ENCODE assay signal across 8 cellular contexts in the genomic region with DNA sequence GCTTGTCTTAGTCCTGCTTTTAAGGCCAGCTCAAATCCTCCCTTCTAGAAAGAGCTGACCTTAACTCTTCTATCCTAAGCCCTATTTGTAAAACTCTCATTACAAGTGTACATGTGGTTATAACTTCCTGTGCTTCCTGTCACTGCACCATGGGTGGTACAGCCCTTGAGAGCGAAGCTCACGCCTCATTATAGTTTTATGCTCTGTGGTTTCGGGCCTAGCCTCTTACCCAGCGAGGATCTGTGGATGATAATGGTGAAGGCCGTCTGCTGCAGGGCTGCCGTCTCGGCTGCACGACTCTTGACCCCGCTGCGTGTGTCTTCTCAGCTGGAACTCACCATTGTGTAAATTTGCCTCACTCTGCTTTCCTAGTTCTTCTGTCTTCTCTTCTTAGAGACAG.
DNase-seq lines count a peak whose midpoint lies in the region; ATAC-seq and TF ChIP-seq lines count a peak whose summit lies in the region.

No MANE protein-coding gene starts in this region.

- DNase-seq in DMS79 treated with DMSO at 0.1 percent for 48 hours (lab: John Stamatoyannopoulos, UW) (peak; percentile 67), Kasumi-1 (lab: John Stamatoyannopoulos, UW) (peak; percentile 89), HuH-7.5 (ENCODE audit: low spot score) (no peak), esophagus muscularis mucosa (ENCODE audit: extremely low spot score) (no peak), ACHN (no peak)
- peak; percentile 17 to 24 for DNase-seq in activated T-cell treated with anti-CD3 and anti-CD28 coated beads, Interleukin-2, amount 50 U/mL, for 72 hours

- WGBS in esophagus muscularis mucosa = 85% methylated on average over 10 of the region's 10 CpGs

- H3K27ac ChIP-seq in skeletal muscle tissue (ENCODE audit: low read depth, low read length) = peak overlapping the region; percentile 3
- H3K27ac ChIP-seq in esophagus muscularis mucosa (replicated peaks in 1 of 4) = no peak overlapping the region

- H3K9me3 ChIP-seq in skeletal muscle tissue (ENCODE audit: control insufficient read depth in 3 of 3, low read length in 3 of 3) = no peaks in the 10 kb centered on the region
- no peaks in the 10 kb centered on the region for H3K9me3 ChIP-seq in esophagus muscularis mucosa

- no peak for TF ChIP-seq EP300 in esophagus muscularis mucosa (IDR thresholded peaks at IDR 0.05)

- no peaks in the 10 kb centered on the region for H3K27me3 ChIP-seq in skeletal muscle tissue (ENCODE audit: control insufficient read depth in 3 of 3, insufficient read depth in 3 of 3, low read length in 3 of 3)
- no peaks in the 10 kb centered on the region for H3K27me3 ChIP-seq in esophagus muscularis mucosa

- TF ChIP-seq POLR2A in esophagus muscularis mucosa (IDR thresholded peaks at IDR 0.05; ENCODE audit: low read depth) = no peak

- peaks cover 0 to 7% (median 5%) of the 10 kb centered on the region in 3 donors for H3K4me1 ChIP-seq in skeletal muscle tissue (ENCODE audit: control insufficient read depth in 3 of 3, insufficient read depth in 3 of 3, low read length in 3 of 3)
- no peaks in the 10 kb centered on the region for H3K4me1 ChIP-seq in esophagus muscularis mucosa

- in situ Hi-C loops in ACHN (cut with HindIII; ENCODE audit: low pct_ligation_motif_present, low pct_unique_long_range_greater_than_20kb, low sequenced_read_pairs) = no loop called here

- H3K4me3 ChIP-seq in skeletal muscle tissue (ENCODE audit: low read length in 3 of 3) (no peak overlapping the region), esophagus muscularis mucosa (no peak overlapping the region)

- TF ChIP-seq CTCF in esophagus muscularis mucosa (IDR thresholded peaks at IDR 0.05) = no peak

- peaks cover 4 to 18% of the 10 kb centered on the region in 2 donors for H3K36me3 Mint-ChIP-seq in activated T-cell treated with anti-CD3 and anti-CD28 coated beads, Interleukin-2, amount 50 U/mL, for 72 hours (ENCODE audit: insufficient read depth in 2 of 2)

- intact Hi-C loops in esophagus muscularis mucosa (cut with DNase I) = loop anchor here (10.0 kb wide), 1 partner anchor 199 kb away; no protein-coding TSS in a partner anchor

- peaks cover 30% of the 10 kb centered on the region for H3K4me1 Mint-ChIP-seq in activated T-cell treated with anti-CD3 and anti-CD28 coated beads, Interleukin-2, amount 50 U/mL, for 72 hours (ENCODE audit: low read depth)

- peak overlapping the region; percentile 80 for H3K27ac Mint-ChIP-seq in activated T-cell treated with anti-CD3 and anti-CD28 coated beads, Interleukin-2, amount 50 U/mL, for 72 hours

- no peaks in the 10 kb centered on the region for H3K27me3 Mint-ChIP-seq in activated T-cell treated with anti-CD3 and anti-CD28 coated beads, Interleukin-2, amount 50 U/mL, for 72 hours (ENCODE audit: low read depth)

- peak overlapping the region; percentile 37 to 63 for H3K4me3 Mint-ChIP-seq in activated T-cell treated with anti-CD3 and anti-CD28 coated beads, Interleukin-2, amount 50 U/mL, for 72 hours

- H3K9me3 Mint-ChIP-seq in activated T-cell treated with anti-CD3 and anti-CD28 coated beads, Interleukin-2, amount 50 U/mL, for 72 hours = no peaks in the 10 kb centered on the region

- ATAC-seq in GM21515 (IDR thresholded peaks at IDR 0.05; ENCODE audit: unreplicated experiment) = peak; percentile 87
- peak; percentile 73 to 94 for ATAC-seq in activated T-cell treated with anti-CD3 and anti-CD28 coated beads, Interleukin-2, amount 50 U/mL, for 72 hours (replicated peaks in 1 of 2)

- H3K9ac ChIP-seq in skeletal muscle tissue (ENCODE audit: low read depth in 1 of 3, low read length in 3 of 3) = no peak overlapping the region

- H3K36me3 ChIP-seq in skeletal muscle tissue (ENCODE audit: control insufficient read depth in 3 of 3, insufficient read depth in 3 of 3, low read length in 3 of 3) (peaks cover 7 to 49% (median 18%) of the 10 kb centered on the region in 3 donors), esophagus muscularis mucosa (peaks cover 13 to 88% (median 69%) of the 10 kb centered on the region in 4 donors)

Comparison
In these comparisons a context has a peak if more than half of its experiments do, and no peak if none do; other contexts are left out.
1. DNase-seq: peak in DMS79 treated with DMSO at 0.1 percent for 48 hours (single experiment), Kasumi-1 (2 of 2) and activated T-cell treated with anti-CD3 and anti-CD28 coated beads, Interleukin-2, amount 50 U/mL, for 72 hours (2 of 2); none in HuH-7.5 (single experiment), esophagus muscularis mucosa (single experiment) and ACHN (single experiment).